Comparison of ENCODE assay signal across 8 cellular contexts in genomic region chr12:122886851-122887816, GRCh38. TPM values are rescaled to one million over a fixed set of nuclear protein-coding genes. Genes with fewer than 3 reads are reported as not detected.
DNase-seq lines count a peak whose midpoint lies in the region; ATAC-seq and TF ChIP-seq lines count a peak whose summit lies in the region.

No MANE protein-coding gene starts in this region.

- H3K4me1 ChIP-seq in sigmoid colon = peaks cover 0 to 51% (median 47%) of the 10 kb centered on the region in 4 donors

- intact Hi-C loops in CD4-positive, alpha-beta T cell (cut with DNase I, micrococcal nuclease) = no loop called here
- intact Hi-C loops in sigmoid colon (cut with DNase I) = no loop called here

- no peak for DNase-seq in CD4-positive, alpha-beta T cell
- DNase-seq in T1000 (lab: John Stamatoyannopoulos, UW) = peak; percentile 98
- DNase-seq in epithelial cell of esophagus (ENCODE audit: low read depth) = peak; percentile 95
- no peak for DNase-seq in sigmoid colon
- no peak for DNase-seq in cerebellum (ENCODE audit: low spot score)
- DNase-seq in mesenteric fat pad (ENCODE audit: low spot score) = no peak

- H3K9me3 Mint-ChIP-seq in CD4-positive, alpha-beta T cell = no peaks in the 10 kb centered on the region

- TF ChIP-seq POLR2A in sigmoid colon (IDR thresholded peaks at IDR 0.05) = no peak

- CTCF ChIA-PET in CD4-positive, alpha-beta T cell (lab: Charles Lee) = interaction anchor here (2.0 kb wide), 1 partner anchor 10 kb away, joined by 7 read pairs; the partner anchor contains the start of gene VPS37B

- H3K27ac Mint-ChIP-seq in CD4-positive, alpha-beta T cell = peak overlapping the region; percentile 91

- H3K4me3 ChIP-seq in epithelial cell of esophagus (ENCODE audit: low read length) = peak overlapping the region; percentile 45
- H3K4me3 ChIP-seq in sigmoid colon = no peak overlapping the region

- H3K36me3 ChIP-seq in sigmoid colon = no peaks in the 10 kb centered on the region

- POLR2A ChIA-PET in CD4-positive, alpha-beta T cell (lab: Charles Lee) = interaction anchor here (1.1 to 3.9 kb wide), 7 partner anchors 9 to 58 kb away, joined by 3 to 22 read pairs (median 10); partner anchors contain the start of gene VPS37B

- TF ChIP-seq CTCF in CD4-positive, alpha-beta T cell (IDR thresholded peaks at IDR 0.05) = no peak
- TF ChIP-seq CTCF in epithelial cell of esophagus (IDR thresholded peaks at IDR 0.05; ENCODE audit: insufficient read depth, low read depth, low read length, missing control alignments) = no peak
- no peak for TF ChIP-seq CTCF in sigmoid colon (IDR thresholded peaks at IDR 0.05)

- H3K9me3 ChIP-seq in CD4-positive, alpha-beta T cell (ENCODE audit: control insufficient read depth, low read length) = no peaks in the 10 kb centered on the region
- H3K9me3 ChIP-seq in sigmoid colon = no peaks in the 10 kb centered on the region

- WGBS in sigmoid colon, 2 donors = 53 to 61% methylated on average over 10 of the region's 10 CpGs

- no peak for ATAC-seq in CD4-positive, alpha-beta T cell (ENCODE audit: poor library complexity)
- ATAC-seq in GM19351 (IDR thresholded peaks at IDR 0.05; ENCODE audit: unreplicated experiment) (peak; percentile 70), HG03439 (IDR thresholded peaks at IDR 0.05; ENCODE audit: unreplicated experiment) (peak; percentile 76)

- peaks cover 92% of the 10 kb centered on the region for H3K4me1 Mint-ChIP-seq in CD4-positive, alpha-beta T cell (ENCODE audit: low read depth)

- TF ChIP-seq EP300 in sigmoid colon (IDR thresholded peaks at IDR 0.05) = no peak

- H3K27ac ChIP-seq in CD4-positive, alpha-beta T cell (ENCODE audit: low read depth, low read length) = no peak overlapping the region
- H3K27ac ChIP-seq in sigmoid colon = peak overlapping the region in 3 of 4 donors; percentile 61 to 79 (median 62)

- no peaks in the 10 kb centered on the region for H3K27me3 ChIP-seq in CD4-positive, alpha-beta T cell (ENCODE audit: control insufficient read depth, insufficient read depth, low read length)
- H3K27me3 ChIP-seq in sigmoid colon = no peaks in the 10 kb centered on the region

- peak overlapping the region; percentile 42 for H3K4me3 Mint-ChIP-seq in CD4-positive, alpha-beta T cell

- no peaks in the 10 kb centered on the region for H3K27me3 Mint-ChIP-seq in CD4-positive, alpha-beta T cell

- H3K36me3 Mint-ChIP-seq in CD4-positive, alpha-beta T cell (ENCODE audit: low read depth) = peaks cover 5% of the 10 kb centered on the region

RNA-seq across cellular contexts. Expression of gene VPS37B, which starts 8.8 kb away (rescaled TPM):
- 100 to 1,000 TPM in 1 of 2 experiments, 10 to 100 TPM in 1; 97.7 to 104 TPM for total RNA-seq in CD4-positive, alpha-beta T cell
- total RNA-seq in sigmoid colon = 10 to 100 TPM in 3 of 4 donors, 1 to 10 TPM in 1; 8.6 to 17.2 (median 15.3) TPM
- polyA plus RNA-seq in sigmoid colon = 10 to 100 TPM; 53.2 to 64.7 (median 54.1) TPM
- 17.6 TPM for total RNA-seq in cerebellum
- total RNA-seq in mesenteric fat pad = 27.5 TPM

RNA-seq across cellular contexts. Expression of gene HIP1R, which starts 51.9 kb away (rescaled TPM):
- total RNA-seq in CD4-positive, alpha-beta T cell = 100 to 1,000 TPM; 184 to 185 TPM
- total RNA-seq in sigmoid colon = 10 to 100 TPM in 1 of 4 donors, 1 to 10 TPM in 3; 4.2 to 15.2 (median 5.5) TPM
- 10 to 100 TPM; 21.5 to 77.4 (median 24.6) TPM for polyA plus RNA-seq in sigmoid colon
- 60.3 TPM for total RNA-seq in cerebellum
- total RNA-seq in mesenteric fat pad = 30.2 TPM

Comparison
In these comparisons a context has a peak if more than half of its experiments do, and no peak if none do; other contexts are left out.
1. DNase-seq: peak in T1000 (single experiment) and epithelial cell of esophagus (single experiment); none in CD4-positive, alpha-beta T cell (0 of 10), sigmoid colon (single experiment), cerebellum (single experiment) and mesenteric fat pad (single experiment).